Comparison of ENCODE assay signal across 8 cellular contexts in genomic region chr11:110373061-110373702, GRCh38. TPM values are rescaled to one million over a fixed set of nuclear protein-coding genes. Genes with fewer than 3 reads are reported as not detected.
DNase-seq lines count a peak whose midpoint lies in the region; ATAC-seq and TF ChIP-seq lines count a peak whose summit lies in the region.

No MANE protein-coding gene starts in this region.

- no peaks in the 10 kb centered on the region for H3K9me3 Mint-ChIP-seq in activated naive CD4-positive, alpha-beta T cell treated with anti-CD3 and anti-CD28 coated beads for 36 hours
- no peaks in the 10 kb centered on the region for H3K9me3 Mint-ChIP-seq in activated naive CD4-positive, alpha-beta T cell treated with anti-CD3 and anti-CD28 coated beads, Interleukin-2, amount 10 ng/mL, durations not matched to agents 7 days and 5 days

- H4K20me1 ChIP-seq in smooth muscle cell (ENCODE audit: low read depth), result no peaks in the 10 kb centered on the region

- peak overlapping the region; percentile 26 for H3K9ac ChIP-seq in smooth muscle cell (ENCODE audit: low read depth)

- 0 out of 2 replicates have a peak overlapping the region, but pooled peaks have one; percentile 18 for H3K4me3 ChIP-seq in WI38 (ENCODE audit: low read depth, low read length)
- no peak overlapping the region for H3K4me3 ChIP-seq in smooth muscle cell
- no peak overlapping the region for H3K4me3 ChIP-seq in right cardiac atrium (ENCODE audit: low read length)

- H3K27ac Mint-ChIP-seq in activated naive CD4-positive, alpha-beta T cell treated with anti-CD3 and anti-CD28 coated beads for 36 hours, result peak overlapping the region; percentile 80
- no peak overlapping the region for H3K27ac Mint-ChIP-seq in activated naive CD4-positive, alpha-beta T cell treated with anti-CD3 and anti-CD28 coated beads, Interleukin-2, amount 10 ng/mL, durations not matched to agents 7 days and 5 days

- H3K4me3 Mint-ChIP-seq in activated naive CD4-positive, alpha-beta T cell treated with anti-CD3 and anti-CD28 coated beads for 36 hours, result no peak overlapping the region
- H3K4me3 Mint-ChIP-seq in activated naive CD4-positive, alpha-beta T cell treated with anti-CD3 and anti-CD28 coated beads, Interleukin-2, amount 10 ng/mL, durations not matched to agents 7 days and 5 days, result no peak overlapping the region

- ATAC-seq in HG02943 (IDR thresholded peaks at IDR 0.05; ENCODE audit: low read depth, unreplicated experiment), result peak; percentile 78
- ATAC-seq in right cardiac atrium, result no peak

- H3K79me2 ChIP-seq in smooth muscle cell (ENCODE audit: low read depth), result no peaks in the 10 kb centered on the region

- WGBS in smooth muscle cell (ENCODE audit: low lambda C conversion rate), result 36% methylated on average over 5 of the region's 5 CpGs
- 68% methylated on average over 5 of the region's 5 CpGs for WGBS in right cardiac atrium

- H3K36me3 Mint-ChIP-seq in activated naive CD4-positive, alpha-beta T cell treated with anti-CD3 and anti-CD28 coated beads for 36 hours (ENCODE audit: low read depth), result no peaks in the 10 kb centered on the region
- H3K36me3 Mint-ChIP-seq in activated naive CD4-positive, alpha-beta T cell treated with anti-CD3 and anti-CD28 coated beads, Interleukin-2, amount 10 ng/mL, durations not matched to agents 7 days and 5 days, result no peaks in the 10 kb centered on the region

- H3K27me3 ChIP-seq in smooth muscle cell (ENCODE audit: low read depth), result no peaks in the 10 kb centered on the region
- no peaks in the 10 kb centered on the region for H3K27me3 ChIP-seq in right cardiac atrium (ENCODE audit: control insufficient read depth, insufficient read depth)

- H3K4me1 Mint-ChIP-seq in activated naive CD4-positive, alpha-beta T cell treated with anti-CD3 and anti-CD28 coated beads for 36 hours (ENCODE audit: low read depth), result peaks cover 16% of the 10 kb centered on the region
- peaks cover 15% of the 10 kb centered on the region for H3K4me1 Mint-ChIP-seq in activated naive CD4-positive, alpha-beta T cell treated with anti-CD3 and anti-CD28 coated beads, Interleukin-2, amount 10 ng/mL, durations not matched to agents 7 days and 5 days

- H3K9me3 ChIP-seq in smooth muscle cell (replicated peaks; ENCODE audit: low read depth) (no peaks in the 10 kb centered on the region), right cardiac atrium (ENCODE audit: control insufficient read depth, low read length) (no peaks in the 10 kb centered on the region)

- H3K4me1 ChIP-seq in smooth muscle cell (ENCODE audit: low read depth) (no peaks in the 10 kb centered on the region), right cardiac atrium (ENCODE audit: control insufficient read depth, insufficient read depth, low read length) (peaks cover 1% of the 10 kb centered on the region)

- peak; percentile 33 for DNase-seq in activated naive CD4-positive, alpha-beta T cell treated with anti-CD3 and anti-CD28 coated beads for 36 hours
- DNase-seq in activated naive CD4-positive, alpha-beta T cell treated with anti-CD3 and anti-CD28 coated beads, Interleukin-2, amount 10 ng/mL, durations not matched to agents 7 days and 5 days, result no peak
- DNase-seq in smooth muscle cell (lab: John Stamatoyannopoulos, UW; ENCODE audit: unreplicated experiment), result no peak
- no peak for DNase-seq in NCI-H2171 treated with DMSO at 0.1 percent for 48 hours (lab: John Stamatoyannopoulos, UW)
- no peak for DNase-seq in right cardiac atrium
- no peak for DNase-seq in DMS53 (lab: John Stamatoyannopoulos, UW)

- peak overlapping the region; percentile 63 for H3K4me2 ChIP-seq in smooth muscle cell

- peaks cover 11% of the 10 kb centered on the region for H3K27me3 Mint-ChIP-seq in activated naive CD4-positive, alpha-beta T cell treated with anti-CD3 and anti-CD28 coated beads for 36 hours (ENCODE audit: low read depth)
- no peaks in the 10 kb centered on the region for H3K27me3 Mint-ChIP-seq in activated naive CD4-positive, alpha-beta T cell treated with anti-CD3 and anti-CD28 coated beads, Interleukin-2, amount 10 ng/mL, durations not matched to agents 7 days and 5 days

- TF ChIP-seq CTCF in WI38 (IDR thresholded peaks at IDR 0.05; ENCODE audit: low read depth, low read length) (no peak), smooth muscle cell (IDR thresholded peaks at IDR 0.05; ENCODE audit: borderline replicate concordance, insufficient read depth, poor library complexity, severe bottlenecking) (no peak)

- H3K27ac ChIP-seq in smooth muscle cell (ENCODE audit: low read depth) (peak overlapping the region; percentile 77), right cardiac atrium (ENCODE audit: low read length) (no peak overlapping the region)

- CTCF ChIA-PET in activated naive CD4-positive, alpha-beta T cell treated with anti-CD3 and anti-CD28 coated beads for 36 hours (lab: Charles Lee), result interaction anchor here (0.8 to 1.4 kb wide), 8 partner anchors 24 to 200 kb away, joined by 3 to 9 read pairs (median 4); no protein-coding TSS in a partner anchor
- CTCF ChIA-PET in activated naive CD4-positive, alpha-beta T cell treated with anti-CD3 and anti-CD28 coated beads, Interleukin-2, amount 10 ng/mL, durations not matched to agents 7 days and 5 days (lab: Charles Lee), result interaction anchor here (4.2 kb wide), 1 partner anchor 172 kb away, joined by 52 read pairs; no protein-coding TSS in a partner anchor

- H3F3A ChIP-seq in smooth muscle cell (ENCODE audit: low read depth), result no peaks in the 10 kb centered on the region

- intact Hi-C loops in activated naive CD4-positive, alpha-beta T cell treated with anti-CD3 and anti-CD28 coated beads for 36 hours (cut with micrococcal nuclease), result loop anchor here (1.0 to 2.0 kb wide), 9 partner anchors 16 to 460 kb away; partner anchors contain the start of gene ZC3H12C
- intact Hi-C loops in right cardiac atrium (cut with DNase I), result loop anchor here in 2 of 4 donors (10.0 kb wide), 2 partner anchors 62 to 428 kb away; no protein-coding TSS in a partner anchor

- H2AFZ ChIP-seq in smooth muscle cell (ENCODE audit: low read depth), result peak overlapping the region; percentile 63

- no peaks in the 10 kb centered on the region for H3K36me3 ChIP-seq in smooth muscle cell (ENCODE audit: low read depth)

RNA-seq across cellular contexts. Expression of gene FDX1, which starts 56.6 kb away (rescaled TPM):
- total RNA-seq in activated naive CD4-positive, alpha-beta T cell treated with anti-CD3 and anti-CD28 coated beads for 36 hours, result 10 to 100 TPM; 12.3 to 13.4 TPM
- 6.7 and 7.0 TPM in 2 replicates for total RNA-seq in smooth muscle cell
- polyA plus RNA-seq in smooth muscle cell, result 8.5 and 10.0 TPM in 2 replicates
- 10 to 100 TPM; 16.3 to 18.6 (median 17.2) TPM for total RNA-seq in right cardiac atrium
- polyA plus RNA-seq in right cardiac atrium, result 18.7 TPM
